8 cellular contexts compared by ENCODE assay signal in genomic region chr10:69180525-69181204, GRCh38. TPM values are rescaled to one million over a fixed set of nuclear protein-coding genes. Genes with fewer than 3 reads are reported as not detected.
DNase-seq lines count a peak whose midpoint lies in the region; ATAC-seq and TF ChIP-seq lines count a peak whose summit lies in the region.

No MANE protein-coding gene starts in this region.

- peak; percentile 75 for DNase-seq in activated CD4-positive, alpha-beta T cell treated with anti-CD3 and anti-CD28 coated beads, Interleukin-2, amount 10 ng/mL, durations not matched to agents 24 days and 14 days
- no peak for DNase-seq in activated CD4-positive, alpha-beta T cell treated with anti-CD3 and anti-CD28 coated beads, Interleukin-2, amount 50 U/mL, for 4 hours
- DNase-seq in MV-4-11 (lab: John Stamatoyannopoulos, UW) (peak; percentile 39), ascending aorta (ENCODE audit: low spot score in 2 of 2) (no peak), immature natural killer cell (peak; percentile 7 to 28 (median 18)), GM13977 (ENCODE audit: low spot score) (no peak)

- H3K27ac ChIP-seq in ascending aorta, result peak overlapping the region; percentile 89 to 90

- in situ Hi-C loops in GM13977 (cut with MboI; ENCODE audit: low pct_unique_long_range_greater_than_20kb, low sequenced_read_pairs, unreplicated experiment), result no loop called here

- no peak for ATAC-seq in GM21529 (IDR thresholded peaks at IDR 0.05; ENCODE audit: unreplicated experiment)

- H3K4me3 Mint-ChIP-seq in activated CD4-positive, alpha-beta T cell treated with anti-CD3 and anti-CD28 coated beads, Interleukin-2, amount 10 ng/mL, durations not matched to agents 24 days and 14 days, result peak overlapping the region; percentile 88
- H3K4me3 Mint-ChIP-seq in immature natural killer cell, result peak overlapping the region; percentile 94 to 98 (median 95)
- H3K4me3 Mint-ChIP-seq in stimulated activated naive CD8-positive, alpha-beta T cell treated with anti-CD3 and anti-CD28 coated beads, Interleukin-15, Interleukin-2, amounts not matched to agents 100 ng/mL and 50 ng/mL, for 24 hours, result peak overlapping the region; percentile 95

- H3K27me3 ChIP-seq in ascending aorta, result no peaks in the 10 kb centered on the region

- H3K27ac Mint-ChIP-seq in activated CD4-positive, alpha-beta T cell treated with anti-CD3 and anti-CD28 coated beads, Interleukin-2, amount 10 ng/mL, durations not matched to agents 24 days and 14 days, result peak overlapping the region; percentile 99
- peak overlapping the region; percentile 99 to 100 (median 100) for H3K27ac Mint-ChIP-seq in immature natural killer cell
- H3K27ac Mint-ChIP-seq in stimulated activated naive CD8-positive, alpha-beta T cell treated with anti-CD3 and anti-CD28 coated beads, Interleukin-15, Interleukin-2, amounts not matched to agents 100 ng/mL and 50 ng/mL, for 24 hours, result peak overlapping the region; percentile 100

- H3K9me3 ChIP-seq in ascending aorta, result no peaks in the 10 kb centered on the region

- H3K4me1 Mint-ChIP-seq in activated CD4-positive, alpha-beta T cell treated with anti-CD3 and anti-CD28 coated beads, Interleukin-2, amount 10 ng/mL, durations not matched to agents 24 days and 14 days, result peaks cover 28% of the 10 kb centered on the region
- H3K4me1 Mint-ChIP-seq in immature natural killer cell, result peaks cover 54 to 68% of the 10 kb centered on the region in 2 donors
- peaks cover 45% of the 10 kb centered on the region for H3K4me1 Mint-ChIP-seq in stimulated activated naive CD8-positive, alpha-beta T cell treated with anti-CD3 and anti-CD28 coated beads, Interleukin-15, Interleukin-2, amounts not matched to agents 100 ng/mL and 50 ng/mL, for 24 hours (ENCODE audit: low read depth)

- no peak for TF ChIP-seq CTCF in ascending aorta (IDR thresholded peaks at IDR 0.05)
- no peak for TF ChIP-seq CTCF in GM13977 (IDR thresholded peaks at IDR 0.05; ENCODE audit: extremely low read depth, insufficient read depth, missing control alignments)

- peaks cover 19% of the 10 kb centered on the region for H3K36me3 Mint-ChIP-seq in activated CD4-positive, alpha-beta T cell treated with anti-CD3 and anti-CD28 coated beads, Interleukin-2, amount 10 ng/mL, durations not matched to agents 24 days and 14 days (ENCODE audit: low read depth)
- H3K36me3 Mint-ChIP-seq in immature natural killer cell, result peaks cover 3 to 9% (median 4%) of the 10 kb centered on the region in 3 donors
- peaks cover 19% of the 10 kb centered on the region for H3K36me3 Mint-ChIP-seq in stimulated activated naive CD8-positive, alpha-beta T cell treated with anti-CD3 and anti-CD28 coated beads, Interleukin-15, Interleukin-2, amounts not matched to agents 100 ng/mL and 50 ng/mL, for 24 hours (ENCODE audit: low read depth)

- H3K27me3 Mint-ChIP-seq in activated CD4-positive, alpha-beta T cell treated with anti-CD3 and anti-CD28 coated beads, Interleukin-2, amount 10 ng/mL, durations not matched to agents 24 days and 14 days, result no peaks in the 10 kb centered on the region
- H3K27me3 Mint-ChIP-seq in immature natural killer cell (ENCODE audit: low read depth in 3 of 3), result peaks cover 14 to 22% (median 18%) of the 10 kb centered on the region in 3 donors
- H3K27me3 Mint-ChIP-seq in stimulated activated naive CD8-positive, alpha-beta T cell treated with anti-CD3 and anti-CD28 coated beads, Interleukin-15, Interleukin-2, amounts not matched to agents 100 ng/mL and 50 ng/mL, for 24 hours, result no peaks in the 10 kb centered on the region

- H3K36me3 ChIP-seq in ascending aorta, result peaks cover 0 to 3% of the 10 kb centered on the region in 2 donors

- H3K9me3 Mint-ChIP-seq in activated CD4-positive, alpha-beta T cell treated with anti-CD3 and anti-CD28 coated beads, Interleukin-2, amount 10 ng/mL, durations not matched to agents 24 days and 14 days, result no peaks in the 10 kb centered on the region
- H3K9me3 Mint-ChIP-seq in immature natural killer cell, result no peaks in the 10 kb centered on the region
- H3K9me3 Mint-ChIP-seq in stimulated activated naive CD8-positive, alpha-beta T cell treated with anti-CD3 and anti-CD28 coated beads, Interleukin-15, Interleukin-2, amounts not matched to agents 100 ng/mL and 50 ng/mL, for 24 hours, result no peaks in the 10 kb centered on the region

- intact Hi-C loops in activated CD4-positive, alpha-beta T cell treated with anti-CD3 and anti-CD28 coated beads, Interleukin-2, amount 10 ng/mL, durations not matched to agents 24 days and 14 days (cut with micrococcal nuclease), result loop anchor here (1.0 to 5.0 kb wide), 8 partner anchors 20 to 654 kb away; partner anchors contain the start of genes DDX50, KIFBP and SLC25A16
- intact Hi-C loops in ascending aorta (cut with DNase I), result loop anchor here (2.0 to 10.0 kb wide), 4 partner anchors 183 to 776 kb away; partner anchors contain the start of genes RUFY2 and SLC25A16

- peaks cover 4 to 17% of the 10 kb centered on the region in 2 donors for H3K4me1 ChIP-seq in ascending aorta

- H3K4me3 ChIP-seq in ascending aorta, result peak overlapping the region; percentile 81 to 95

RNA-seq across cellular contexts. Expression of gene SUPV3L1, which starts 0.6 kb away (rescaled TPM):
- total RNA-seq in activated CD4-positive, alpha-beta T cell treated with anti-CD3 and anti-CD28 coated beads, Interleukin-2, amount 10 ng/mL, durations not matched to agents 24 days and 14 days, result 58.3 and 63.9 TPM in 2 replicates
- total RNA-seq in ascending aorta, result 4.6 TPM
- 10 to 100 TPM; 15.0 to 30.4 (median 18.0) TPM for polyA plus RNA-seq in immature natural killer cell

RNA-seq across cellular contexts. Expression of gene HKDC1, which starts 39.5 kb away (rescaled TPM):
- 0.07 and 0.09 TPM in 2 replicates for total RNA-seq in activated CD4-positive, alpha-beta T cell treated with anti-CD3 and anti-CD28 coated beads, Interleukin-2, amount 10 ng/mL, durations not matched to agents 24 days and 14 days
- total RNA-seq in ascending aorta, result not detected
- under 1 TPM in 1 of 3 donors, not detected in 2; 0.16 TPM for polyA plus RNA-seq in immature natural killer cell

RNA-seq across cellular contexts. Expression of gene VPS26A, which starts 56.7 kb away (rescaled TPM):
- 29.2 and 30.8 TPM in 2 replicates for total RNA-seq in activated CD4-positive, alpha-beta T cell treated with anti-CD3 and anti-CD28 coated beads, Interleukin-2, amount 10 ng/mL, durations not matched to agents 24 days and 14 days
- total RNA-seq in ascending aorta, result 26.0 TPM
- 10 to 100 TPM; 43.8 to 70.1 (median 57.7) TPM for polyA plus RNA-seq in immature natural killer cell

Comparison
In these comparisons a context has a peak if more than half of its experiments do, and no peak if none do; other contexts are left out.
1. DNase-seq: peak in activated CD4-positive, alpha-beta T cell treated with anti-CD3 and anti-CD28 coated beads, Interleukin-2, amount 10 ng/mL, durations not matched to agents 24 days and 14 days (single experiment), MV-4-11 (single experiment) and immature natural killer cell (3 of 3); none in activated CD4-positive, alpha-beta T cell treated with anti-CD3 and anti-CD28 coated beads, Interleukin-2, amount 50 U/mL, for 4 hours (0 of 2), ascending aorta (0 of 2) and GM13977 (single experiment).
2. RNA of gene SUPV3L1, which starts 0.6 kb away (total RNA-seq): 58.3 to 63.9 TPM in activated CD4-positive, alpha-beta T cell treated with anti-CD3 and anti-CD28 coated beads, Interleukin-2, amount 10 ng/mL, durations not matched to agents 24 days and 14 days; 4.6 TPM in ascending aorta (single experiment); every median in the first group is over 10 times any median in the second.
3. Peak in every context shown above with its lines, with median percentiles within 50 percentile points of each other: H3K27ac Mint-ChIP-seq and H3K4me3 Mint-ChIP-seq.